ENCODE assay signal across 1 cellular context in genomic region chr2:63050186-63050915, GRCh38.
TF ChIP-seq lines count a peak whose summit lies in the region.

OTX1 (plus strand) TSS chr2:63050830; CDS start chr2:63052991, 2,161 bp downstream.

TF ChIP-seq in K562, 482 proteins besides CTCF, POLR2A, EP300 and RAD21 (continued from another document and continues in another):
- no peak for TF ChIP-seq ZNF318 (IDR thresholded peaks at IDR 0.05; ENCODE audit: borderline replicate concordance in 1 of 2, low read depth in 1 of 2)
- TF ChIP-seq, protein P1, sequence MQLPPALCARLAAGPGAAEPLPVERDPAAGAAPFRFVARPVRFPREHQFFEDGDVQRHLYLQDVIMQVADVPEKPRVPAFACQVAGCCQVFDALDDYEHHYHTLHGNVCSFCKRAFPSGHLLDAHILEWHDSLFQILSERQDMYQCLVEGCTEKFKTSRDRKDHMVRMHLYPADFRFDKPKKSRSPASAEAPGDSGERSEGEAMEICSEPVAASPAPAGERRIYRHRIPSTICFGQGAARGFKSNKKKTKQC (CRISPR knock-in tag; IDR thresholded peaks at IDR 0.05) = peak; percentile 44; the same call in 1 of the 2 replicates
- TF ChIP-seq PTTG1 (tag; IDR thresholded peaks at IDR 0.05; ENCODE audit: low read depth) = no peak
- no peak for TF ChIP-seq POLR3A (IDR thresholded peaks at IDR 0.05; ENCODE audit: borderline replicate concordance, extremely low read depth, insufficient read depth, insufficient read length)
- TF ChIP-seq FOSL1 (tag; conservative IDR thresholded peaks at IDR 0.05) = 0 out of 2 replicates have a peak, but pooled peaks have one; percentile 10
- TF ChIP-seq SIX5 (IDR thresholded peaks at IDR 0.05; ENCODE audit: borderline replicate concordance in 1 of 2, insufficient read depth in 1 of 2, low read depth in 1 of 2, low read length in 2 of 2) = no peak
- TF ChIP-seq TEAD1 (CRISPR knock-in tag; IDR thresholded peaks at IDR 0.05) = peak in 1 of 2 experiments; percentile 34; a peak in 1 of 4 replicates
- TF ChIP-seq EP400 (IDR thresholded peaks at IDR 0.05) = no peak
- TF ChIP-seq, protein P2, sequence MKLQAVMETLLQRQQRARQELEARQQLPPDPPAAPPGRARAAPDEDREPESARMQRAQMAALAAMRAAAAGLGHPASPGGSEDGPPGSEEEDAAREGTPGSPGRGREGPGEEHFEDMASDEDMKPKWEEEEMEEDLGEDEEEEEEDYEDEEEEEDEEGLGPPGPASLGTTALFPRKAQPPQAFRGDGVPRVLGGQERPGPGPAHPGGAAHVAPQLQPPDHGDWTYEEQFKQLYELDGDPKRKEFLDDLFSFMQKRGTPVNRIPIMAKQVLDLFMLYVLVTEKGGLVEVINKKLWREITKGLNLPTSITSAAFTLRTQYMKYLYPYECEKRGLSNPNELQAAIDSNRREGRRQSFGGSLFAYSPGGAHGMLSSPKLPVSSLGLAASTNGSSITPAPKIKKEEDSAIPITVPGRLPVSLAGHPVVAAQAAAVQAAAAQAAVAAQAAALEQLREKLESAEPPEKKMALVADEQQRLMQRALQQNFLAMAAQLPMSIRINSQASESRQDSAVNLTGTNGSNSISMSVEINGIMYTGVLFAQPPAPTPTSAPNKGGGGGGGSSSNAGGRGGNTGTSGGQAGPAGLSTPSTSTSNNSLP (IDR thresholded peaks at IDR 0.05; ENCODE audit: borderline replicate concordance, low read depth, low read length) = no peak
- no peak for TF ChIP-seq RBM39 (optimal IDR thresholded peaks at IDR 0.05; ENCODE audit: low read depth, low read length)
- TF ChIP-seq ZNF76 (CRISPR knock-in tag; IDR thresholded peaks at IDR 0.05; ENCODE audit: borderline replicate concordance) = peak; percentile 16; the same call in 1 of the 2 replicates
- TF ChIP-seq, protein P3, sequence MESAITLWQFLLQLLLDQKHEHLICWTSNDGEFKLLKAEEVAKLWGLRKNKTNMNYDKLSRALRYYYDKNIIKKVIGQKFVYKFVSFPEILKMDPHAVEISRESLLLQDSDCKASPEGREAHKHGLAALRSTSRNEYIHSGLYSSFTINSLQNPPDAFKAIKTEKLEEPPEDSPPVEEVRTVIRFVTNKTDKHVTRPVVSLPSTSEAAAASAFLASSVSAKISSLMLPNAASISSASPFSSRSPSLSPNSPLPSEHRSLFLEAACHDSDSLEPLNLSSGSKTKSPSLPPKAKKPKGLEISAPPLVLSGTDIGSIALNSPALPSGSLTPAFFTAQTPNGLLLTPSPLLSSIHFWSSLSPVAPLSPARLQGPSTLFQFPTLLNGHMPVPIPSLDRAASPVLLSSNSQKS (CRISPR knock-in tag; IDR thresholded peaks at IDR 0.05) = no peak
- TF ChIP-seq POLR2G (IDR thresholded peaks at IDR 0.05; ENCODE audit: low read depth, low read length) = peak; percentile 93
- TF ChIP-seq, protein P4, sequence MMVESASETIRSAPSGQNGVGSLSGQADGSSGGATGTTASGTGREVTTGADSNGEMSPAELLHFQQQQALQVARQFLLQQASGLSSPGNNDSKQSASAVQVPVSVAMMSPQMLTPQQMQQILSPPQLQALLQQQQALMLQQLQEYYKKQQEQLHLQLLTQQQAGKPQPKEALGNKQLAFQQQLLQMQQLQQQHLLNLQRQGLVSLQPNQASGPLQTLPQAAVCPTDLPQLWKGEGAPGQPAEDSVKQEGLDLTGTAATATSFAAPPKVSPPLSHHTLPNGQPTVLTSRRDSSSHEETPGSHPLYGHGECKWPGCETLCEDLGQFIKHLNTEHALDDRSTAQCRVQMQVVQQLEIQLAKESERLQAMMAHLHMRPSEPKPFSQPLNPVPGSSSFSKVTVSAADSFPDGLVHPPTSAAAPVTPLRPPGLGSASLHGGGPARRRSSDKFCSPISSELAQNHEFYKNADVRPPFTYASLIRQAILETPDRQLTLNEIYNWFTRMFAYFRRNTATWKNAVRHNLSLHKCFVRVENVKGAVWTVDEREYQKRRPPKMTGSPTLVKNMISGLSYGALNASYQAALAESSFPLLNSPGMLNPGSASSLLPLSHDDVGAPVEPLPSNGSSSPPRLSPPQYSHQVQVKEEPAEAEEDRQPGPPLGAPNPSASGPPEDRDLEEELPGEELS (CRISPR knock-in tag; IDR thresholded peaks at IDR 0.05; ENCODE audit: borderline replicate concordance) = 0 out of 2 replicates have a peak, but pooled peaks have one; percentile 39
- TF ChIP-seq, protein P5, sequence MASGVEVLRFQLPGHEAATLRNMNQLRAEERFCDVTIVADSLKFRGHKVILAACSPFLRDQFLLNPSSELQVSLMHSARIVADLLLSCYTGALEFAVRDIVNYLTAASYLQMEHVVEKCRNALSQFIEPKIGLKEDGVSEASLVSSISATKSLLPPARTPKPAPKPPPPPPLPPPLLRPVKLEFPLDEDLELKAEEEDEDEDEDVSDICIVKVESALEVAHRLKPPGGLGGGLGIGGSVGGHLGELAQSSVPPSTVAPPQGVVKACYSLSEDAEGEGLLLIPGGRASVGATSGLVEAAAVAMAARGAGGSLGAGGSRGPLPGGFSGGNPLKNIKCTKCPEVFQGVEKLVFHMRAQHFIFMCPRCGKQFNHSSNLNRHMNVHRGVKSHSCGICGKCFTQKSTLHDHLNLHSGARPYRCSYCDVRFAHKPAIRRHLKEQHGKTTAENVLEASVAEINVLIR (CRISPR knock-in tag; IDR thresholded peaks at IDR 0.05) = peak; percentile 56
- peak; percentile 14; the same call in 1 of the 2 replicates for TF ChIP-seq TOE1 (IDR thresholded peaks at IDR 0.05; ENCODE audit: borderline replicate concordance)
- TF ChIP-seq TOE1 (CRISPR knock-in tag; IDR thresholded peaks at IDR 0.05; ENCODE audit: borderline replicate concordance, low read depth) = no peak
- TF ChIP-seq, protein P6, sequence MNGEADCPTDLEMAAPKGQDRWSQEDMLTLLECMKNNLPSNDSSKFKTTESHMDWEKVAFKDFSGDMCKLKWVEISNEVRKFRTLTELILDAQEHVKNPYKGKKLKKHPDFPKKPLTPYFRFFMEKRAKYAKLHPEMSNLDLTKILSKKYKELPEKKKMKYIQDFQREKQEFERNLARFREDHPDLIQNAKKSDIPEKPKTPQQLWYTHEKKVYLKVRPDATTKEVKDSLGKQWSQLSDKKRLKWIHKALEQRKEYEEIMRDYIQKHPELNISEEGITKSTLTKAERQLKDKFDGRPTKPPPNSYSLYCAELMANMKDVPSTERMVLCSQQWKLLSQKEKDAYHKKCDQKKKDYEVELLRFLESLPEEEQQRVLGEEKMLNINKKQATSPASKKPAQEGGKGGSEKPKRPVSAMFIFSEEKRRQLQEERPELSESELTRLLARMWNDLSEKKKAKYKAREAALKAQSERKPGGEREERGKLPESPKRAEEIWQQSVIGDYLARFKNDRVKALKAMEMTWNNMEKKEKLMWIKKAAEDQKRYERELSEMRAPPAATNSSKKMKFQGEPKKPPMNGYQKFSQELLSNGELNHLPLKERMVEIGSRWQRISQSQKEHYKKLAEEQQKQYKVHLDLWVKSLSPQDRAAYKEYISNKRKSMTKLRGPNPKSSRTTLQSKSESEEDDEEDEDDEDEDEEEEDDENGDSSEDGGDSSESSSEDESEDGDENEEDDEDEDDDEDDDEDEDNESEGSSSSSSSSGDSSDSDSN (IDR thresholded peaks at IDR 0.05; ENCODE audit: borderline replicate concordance in 1 of 2, low read depth in 2 of 2, low read length in 2 of 2) = peak in 1 of 2 experiments; percentile 83; a peak in 2 of 4 replicates
- TF ChIP-seq MIER1 (IDR thresholded peaks at IDR 0.05; ENCODE audit: low read depth) = no peak
- no peak for TF ChIP-seq MCM5 (IDR thresholded peaks at IDR 0.05; ENCODE audit: low read depth)
- TF ChIP-seq CHD2 (IDR thresholded peaks at IDR 0.05; ENCODE audit: low read depth, low read length) = peak; percentile 1
- TF ChIP-seq MEIS2 (IDR thresholded peaks at IDR 0.05; ENCODE audit: partially characterized antibody) = peak; percentile 98
- TF ChIP-seq, protein P7, sequence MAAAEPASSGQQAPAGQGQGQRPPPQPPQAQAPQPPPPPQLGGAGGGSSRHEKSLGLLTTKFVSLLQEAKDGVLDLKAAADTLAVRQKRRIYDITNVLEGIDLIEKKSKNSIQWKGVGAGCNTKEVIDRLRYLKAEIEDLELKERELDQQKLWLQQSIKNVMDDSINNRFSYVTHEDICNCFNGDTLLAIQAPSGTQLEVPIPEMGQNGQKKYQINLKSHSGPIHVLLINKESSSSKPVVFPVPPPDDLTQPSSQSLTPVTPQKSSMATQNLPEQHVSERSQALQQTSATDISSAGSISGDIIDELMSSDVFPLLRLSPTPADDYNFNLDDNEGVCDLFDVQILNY (CRISPR knock-in tag; IDR thresholded peaks at IDR 0.05) = no peak
- TF ChIP-seq ZNF507 (tag; conservative IDR thresholded peaks at IDR 0.05) = no peak
- TF ChIP-seq MYBL2 (IDR thresholded peaks at IDR 0.05; ENCODE audit: low read depth) = no peak
- no peak for TF ChIP-seq MYBL2 (CRISPR knock-in tag; IDR thresholded peaks at IDR 0.05; ENCODE audit: borderline replicate concordance)
- peak; percentile 83; the same call in 1 of the 2 replicates for TF ChIP-seq MBD2 (IDR thresholded peaks at IDR 0.05; ENCODE audit: borderline replicate concordance, low read depth)
- TF ChIP-seq MNT (conservative IDR thresholded peaks at IDR 0.05) = peak in 1 of 2 experiments; percentile 25; a peak in 1 of 4 replicates
- TF ChIP-seq ETV1 (tag; conservative IDR thresholded peaks at IDR 0.05; ENCODE audit: low read depth) = no peak
- TF ChIP-seq MTF1 (CRISPR knock-in tag; IDR thresholded peaks at IDR 0.05; ENCODE audit: borderline replicate concordance) = no peak
- TF ChIP-seq, protein P8, sequence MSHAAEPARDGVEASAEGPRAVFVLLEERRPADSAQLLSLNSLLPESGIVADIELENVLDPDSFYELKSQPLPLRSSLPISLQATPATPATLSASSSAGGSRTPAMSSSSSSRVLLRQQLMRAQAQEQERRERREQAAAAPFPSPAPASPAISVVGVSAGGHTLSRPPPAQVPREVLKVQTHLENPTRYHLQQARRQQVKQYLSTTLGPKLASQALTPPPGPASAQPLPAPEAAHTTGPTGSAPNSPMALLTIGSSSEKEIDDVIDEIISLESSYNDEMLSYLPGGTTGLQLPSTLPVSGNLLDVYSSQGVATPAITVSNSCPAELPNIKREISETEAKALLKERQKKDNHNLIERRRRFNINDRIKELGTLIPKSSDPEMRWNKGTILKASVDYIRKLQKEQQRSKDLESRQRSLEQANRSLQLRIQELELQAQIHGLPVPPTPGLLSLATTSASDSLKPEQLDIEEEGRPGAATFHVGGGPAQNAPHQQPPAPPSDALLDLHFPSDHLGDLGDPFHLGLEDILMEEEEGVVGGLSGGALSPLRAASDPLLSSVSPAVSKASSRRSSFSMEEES (CRISPR knock-in tag; IDR thresholded peaks at IDR 0.05) = no peak
- TF ChIP-seq ZBED1 (IDR thresholded peaks at IDR 0.05) = 0 out of 2 replicates have a peak, but pooled peaks have one; percentile 30
- TF ChIP-seq CXXC5 (CRISPR knock-in tag; IDR thresholded peaks at IDR 0.05) = peak; percentile 79
- TF ChIP-seq RBBP5 (IDR thresholded peaks at IDR 0.05; ENCODE audit: borderline replicate concordance, insufficient read depth, low read length, poor library complexity, severe bottlenecking) = peak; percentile 77
